Comparison of ENCODE assay signal across 18 cellular contexts in genomic region chr18:22839488-22839930, GRCh38.
DNase-seq lines count a peak whose midpoint lies in the region; ATAC-seq and TF ChIP-seq lines count a peak whose summit lies in the region.
"Had no signal": no experiment of that assay in that cellular context is flagged by ENCODE, and none has a peak within 500 bp of the region (broad histone marks: within the 10 kb centered on the region; RNA-seq: fewer than 3 reads in every experiment).

No MANE protein-coding gene starts in this region.

- no peaks in the 10 kb centered on the region for H3K4me1 Mint-ChIP-seq in activated CD8-positive, alpha-beta T cell treated with anti-CD3 and anti-CD28 coated beads for 36 hours (ENCODE audit: low read depth)
- no peaks in the 10 kb centered on the region for H3K4me1 Mint-ChIP-seq in activated CD8-positive, alpha-beta T cell treated with anti-CD3 and anti-CD28 coated beads, Interleukin-2, amount 10 ng/mL, durations not matched to agents 7 days and 5 days (ENCODE audit: low read depth)
- H3K4me1 Mint-ChIP-seq in activated B cell treated with CpG ODN at 0.5 μM for 24 hours: peaks cover 3% of the 10 kb centered on the region
- H3K4me1 Mint-ChIP-seq in stimulated activated memory B cell treated with anti-CD40 and anti-IgM and Interleukin-4, amounts not matched to agents 10 μg/mL and 1 μg/mL and 100 μg/mL, for 72 hours: no peaks in the 10 kb centered on the region
- H3K4me1 Mint-ChIP-seq in effector memory CD8-positive, alpha-beta T cell (ENCODE audit: low read depth in 2 of 2): no peaks in the 10 kb centered on the region

- DNase-seq in activated CD8-positive, alpha-beta T cell treated with anti-CD3 and anti-CD28 coated beads for 36 hours: no peak
- no peak for DNase-seq in activated CD8-positive, alpha-beta T cell treated with anti-CD3 and anti-CD28 coated beads, Interleukin-2, amount 10 ng/mL, durations not matched to agents 7 days and 5 days
- no peak for DNase-seq in activated B cell treated with CpG ODN at 0.5 μM for 24 hours
- no peak for DNase-seq in DMS153 (lab: John Stamatoyannopoulos, UW)
- DNase-seq in effector memory CD8-positive, alpha-beta T cell: no peak
- DNase-seq: adrenal gland; dermis blood vessel endothelial cell; gastrocnemius medialis; left cardiac atrium; NCI-H1694; NCI-H446; SHP77 treated with DMSO at 0.1 percent for 48 hours; stimulated activated CD4-positive, alpha-beta T cell treated with anti-CD3 and anti-CD28 coated beads, Interleukin-12 subunit alpha, Interleukin-12 subunit beta, amount 100 ng/mL, for 4 hours had no signal

- no peak overlapping the region for H3K4me3 Mint-ChIP-seq in activated CD8-positive, alpha-beta T cell treated with anti-CD3 and anti-CD28 coated beads for 36 hours
- no peak overlapping the region for H3K4me3 Mint-ChIP-seq in activated CD8-positive, alpha-beta T cell treated with anti-CD3 and anti-CD28 coated beads, Interleukin-2, amount 10 ng/mL, durations not matched to agents 7 days and 5 days
- H3K4me3 Mint-ChIP-seq in activated B cell treated with CpG ODN at 0.5 μM for 24 hours: no peak overlapping the region
- H3K4me3 Mint-ChIP-seq in stimulated activated memory B cell treated with anti-CD40 and anti-IgM and Interleukin-4, amounts not matched to agents 10 μg/mL and 1 μg/mL and 100 μg/mL, for 72 hours: no peak overlapping the region
- H3K4me3 Mint-ChIP-seq in effector memory CD8-positive, alpha-beta T cell: no peak overlapping the region

- CTCF ChIA-PET in activated CD8-positive, alpha-beta T cell treated with anti-CD3 and anti-CD28 coated beads for 36 hours (lab: Charles Lee): interaction anchor here (1.4 to 1.8 kb wide), 3 partner anchors 9 to 41 kb away, joined by 4 to 6 read pairs (median 4); no protein-coding TSS in a partner anchor
- CTCF ChIA-PET in activated CD8-positive, alpha-beta T cell treated with anti-CD3 and anti-CD28 coated beads, Interleukin-2, amount 10 ng/mL, durations not matched to agents 7 days and 5 days (lab: Charles Lee): interaction anchor here (1.4 to 1.7 kb wide), 3 partner anchors 27 to 144 kb away, joined by 4 to 5 read pairs (median 4); no protein-coding TSS in a partner anchor
- CTCF ChIA-PET in activated B cell treated with CpG ODN at 0.5 μM for 24 hours (lab: Charles Lee): interaction anchor here (0.7 kb wide), 1 partner anchor 25 kb away, joined by 3 read pairs; no protein-coding TSS in a partner anchor

- no peak for TF ChIP-seq CTCF in activated CD8-positive, alpha-beta T cell treated with anti-CD3 and anti-CD28 coated beads for 36 hours (IDR thresholded peaks at IDR 0.05)
- TF ChIP-seq CTCF in activated B cell treated with CpG ODN at 0.5 μM for 24 hours (IDR thresholded peaks at IDR 0.05): no peak

- no peaks in the 10 kb centered on the region for H3K36me3 Mint-ChIP-seq in activated CD8-positive, alpha-beta T cell treated with anti-CD3 and anti-CD28 coated beads for 36 hours (ENCODE audit: low read depth)
- H3K36me3 Mint-ChIP-seq in activated CD8-positive, alpha-beta T cell treated with anti-CD3 and anti-CD28 coated beads, Interleukin-2, amount 10 ng/mL, durations not matched to agents 7 days and 5 days (ENCODE audit: low read depth): no peaks in the 10 kb centered on the region
- H3K36me3 Mint-ChIP-seq in activated B cell treated with CpG ODN at 0.5 μM for 24 hours (ENCODE audit: low read depth): no peaks in the 10 kb centered on the region
- H3K36me3 Mint-ChIP-seq in stimulated activated memory B cell treated with anti-CD40 and anti-IgM and Interleukin-4, amounts not matched to agents 10 μg/mL and 1 μg/mL and 100 μg/mL, for 72 hours: no peaks in the 10 kb centered on the region
- H3K36me3 Mint-ChIP-seq in effector memory CD8-positive, alpha-beta T cell (ENCODE audit: insufficient read depth): no peaks in the 10 kb centered on the region

- no peaks in the 10 kb centered on the region for H3K9me3 Mint-ChIP-seq in activated CD8-positive, alpha-beta T cell treated with anti-CD3 and anti-CD28 coated beads for 36 hours
- H3K9me3 Mint-ChIP-seq in activated CD8-positive, alpha-beta T cell treated with anti-CD3 and anti-CD28 coated beads, Interleukin-2, amount 10 ng/mL, durations not matched to agents 7 days and 5 days (ENCODE audit: insufficient read depth): no peaks in the 10 kb centered on the region
- H3K9me3 Mint-ChIP-seq in activated B cell treated with CpG ODN at 0.5 μM for 24 hours: no peaks in the 10 kb centered on the region
- peaks cover 3% of the 10 kb centered on the region for H3K9me3 Mint-ChIP-seq in stimulated activated memory B cell treated with anti-CD40 and anti-IgM and Interleukin-4, amounts not matched to agents 10 μg/mL and 1 μg/mL and 100 μg/mL, for 72 hours
- no peaks in the 10 kb centered on the region for H3K9me3 Mint-ChIP-seq in effector memory CD8-positive, alpha-beta T cell
- H3K9me3 Mint-ChIP-seq: activated T-helper 2 cell treated with anti-CD3 and anti-CD28 coated beads, Interferon-gamma antibody, Interleukin-2, Interleukin-4, amounts not matched to agents 10 μg/mL and 5 μg/mL and 100 μg/mL, durations not matched to agents 14 hours and 24 hours and 36 hours had no signal

- intact Hi-C loops in activated CD8-positive, alpha-beta T cell treated with anti-CD3 and anti-CD28 coated beads for 36 hours (cut with micrococcal nuclease): no loop called here
- intact Hi-C loops in activated B cell treated with CpG ODN at 0.5 μM for 24 hours (cut with micrococcal nuclease): no loop called here

- POLR2A ChIA-PET in activated CD8-positive, alpha-beta T cell treated with anti-CD3 and anti-CD28 coated beads for 36 hours (lab: Charles Lee): interaction anchor here (0.7 kb wide), 1 partner anchor 1034 kb away, joined by 3 read pairs; no protein-coding TSS in a partner anchor
- POLR2A ChIA-PET in activated CD8-positive, alpha-beta T cell treated with anti-CD3 and anti-CD28 coated beads, Interleukin-2, amount 10 ng/mL, durations not matched to agents 7 days and 5 days (lab: Charles Lee): no interaction called here
- POLR2A ChIA-PET in activated B cell treated with CpG ODN at 0.5 μM for 24 hours (lab: Charles Lee): no interaction called here

- no peak overlapping the region for H3K27ac Mint-ChIP-seq in activated CD8-positive, alpha-beta T cell treated with anti-CD3 and anti-CD28 coated beads for 36 hours
- H3K27ac Mint-ChIP-seq in activated CD8-positive, alpha-beta T cell treated with anti-CD3 and anti-CD28 coated beads, Interleukin-2, amount 10 ng/mL, durations not matched to agents 7 days and 5 days: no peak overlapping the region
- H3K27ac Mint-ChIP-seq in activated B cell treated with CpG ODN at 0.5 μM for 24 hours: no peak overlapping the region
- no peak overlapping the region for H3K27ac Mint-ChIP-seq in stimulated activated memory B cell treated with anti-CD40 and anti-IgM and Interleukin-4, amounts not matched to agents 10 μg/mL and 1 μg/mL and 100 μg/mL, for 72 hours
- H3K27ac Mint-ChIP-seq in effector memory CD8-positive, alpha-beta T cell: no peak overlapping the region
- H3K27ac Mint-ChIP-seq: activated T-helper 2 cell treated with anti-CD3 and anti-CD28 coated beads, Interferon-gamma antibody, Interleukin-2, Interleukin-4, amounts not matched to agents 10 μg/mL and 5 μg/mL and 100 μg/mL, durations not matched to agents 14 hours and 24 hours and 36 hours had no signal

- peak; percentile 85 for ATAC-seq in activated CD8-positive, alpha-beta T cell treated with anti-CD3 and anti-CD28 coated beads for 36 hours
- no peak for ATAC-seq in activated CD8-positive, alpha-beta T cell treated with anti-CD3 and anti-CD28 coated beads, Interleukin-2, amount 10 ng/mL, durations not matched to agents 7 days and 5 days
- ATAC-seq in HG03097 (IDR thresholded peaks at IDR 0.05; ENCODE audit: low FRiP score, unreplicated experiment) (peak; percentile 55), activated B cell treated with CpG ODN at 0.5 μM for 24 hours (ENCODE audit: low read depth) (peak; percentile 64), HG03469 (IDR thresholded peaks at IDR 0.05; ENCODE audit: unreplicated experiment) (no peak)
- ATAC-seq in stimulated activated memory B cell treated with anti-CD40 and anti-IgM and Interleukin-4, amounts not matched to agents 10 μg/mL and 1 μg/mL and 100 μg/mL, for 72 hours: peak; percentile 57
- no peak for ATAC-seq in effector memory CD8-positive, alpha-beta T cell (replicated peaks)
- ATAC-seq: gastrocnemius medialis, HepG2, left cardiac atrium had no signal

- peaks cover 7% of the 10 kb centered on the region for H3K27me3 Mint-ChIP-seq in activated CD8-positive, alpha-beta T cell treated with anti-CD3 and anti-CD28 coated beads for 36 hours
- peaks cover 12% of the 10 kb centered on the region for H3K27me3 Mint-ChIP-seq in activated CD8-positive, alpha-beta T cell treated with anti-CD3 and anti-CD28 coated beads, Interleukin-2, amount 10 ng/mL, durations not matched to agents 7 days and 5 days (ENCODE audit: low read depth)
- H3K27me3 Mint-ChIP-seq in activated B cell treated with CpG ODN at 0.5 μM for 24 hours: no peaks in the 10 kb centered on the region
- H3K27me3 Mint-ChIP-seq in stimulated activated memory B cell treated with anti-CD40 and anti-IgM and Interleukin-4, amounts not matched to agents 10 μg/mL and 1 μg/mL and 100 μg/mL, for 72 hours: no peaks in the 10 kb centered on the region
- H3K27me3 Mint-ChIP-seq in effector memory CD8-positive, alpha-beta T cell: peaks cover 15 to 23% of the 10 kb centered on the region in 2 donors

Comparison
In these comparisons a context has a peak if more than half of its experiments do, and no peak if none do; other contexts are left out.
1. ATAC-seq: peak in activated CD8-positive, alpha-beta T cell treated with anti-CD3 and anti-CD28 coated beads for 36 hours (single experiment), HG03097 (single experiment), activated B cell treated with CpG ODN at 0.5 μM for 24 hours (single experiment) and stimulated activated memory B cell treated with anti-CD40 and anti-IgM and Interleukin-4, amounts not matched to agents 10 μg/mL and 1 μg/mL and 100 μg/mL, for 72 hours (single experiment); none in activated CD8-positive, alpha-beta T cell treated with anti-CD3 and anti-CD28 coated beads, Interleukin-2, amount 10 ng/mL, durations not matched to agents 7 days and 5 days (single experiment), HG03469 (single experiment) and effector memory CD8-positive, alpha-beta T cell (single experiment).